Comparison of ENCODE assay signal across 1 cellular context in genomic region chr1:244327533-244327932, GRCh38.
A peak's percentile ranks its signal among the peaks of the same experiment; 100 is the strongest.
TF ChIP-seq lines count a peak whose summit lies in the region.

No MANE protein-coding gene starts in this region.

TF ChIP-seq in HepG2, 621 proteins besides CTCF, POLR2A, EP300 and RAD21 (continued from another document):
- no peak for TF ChIP-seq SOX6 (IDR thresholded peaks at IDR 0.05)
- peak; percentile 21; the same call in 1 of the 2 replicates for TF ChIP-seq SOX6 (CRISPR knock-in tag; IDR thresholded peaks at IDR 0.05)
- TF ChIP-seq ARID3A (IDR thresholded peaks at IDR 0.05; ENCODE audit: low read depth, low read length) = peak; percentile 66
- TF ChIP-seq ARID5B (CRISPR knock-in tag; IDR thresholded peaks at IDR 0.05) = peak; percentile 88
- no peak for TF ChIP-seq ZNF383 (CRISPR knock-in tag; IDR thresholded peaks at IDR 0.05; ENCODE audit: borderline replicate concordance)
- TF ChIP-seq KAT8 (CRISPR knock-in tag; IDR thresholded peaks at IDR 0.05) = peak; percentile 46; the same call in 1 of the 2 replicates
- TF ChIP-seq TOPORS (CRISPR knock-in tag; IDR thresholded peaks at IDR 0.05) = no peak
- TF ChIP-seq TBX3 (IDR thresholded peaks at IDR 0.05; ENCODE audit: borderline replicate concordance) = peak; percentile 73; the same call in 1 of the 2 replicates
- peak; percentile 62 for TF ChIP-seq RARA (CRISPR knock-in tag; IDR thresholded peaks at IDR 0.05)
- peak; percentile 25; the same call in 1 of the 2 replicates for TF ChIP-seq BCL6 (CRISPR knock-in tag; IDR thresholded peaks at IDR 0.05)
- peak; percentile 31; the same call in 1 of the 2 replicates for TF ChIP-seq SAP130 (CRISPR knock-in tag; IDR thresholded peaks at IDR 0.05; ENCODE audit: low read depth)
- TF ChIP-seq SOX13 (IDR thresholded peaks at IDR 0.05) = no peak
- peak in 1 of 2 experiments; percentile 61; a peak in 1 of 4 replicates for TF ChIP-seq SOX13 (CRISPR knock-in tag; conservative IDR thresholded peaks at IDR 0.05 in 1 of 2, IDR thresholded peaks at IDR 0.05 in 1 of 2)
- TF ChIP-seq DZIP1 (CRISPR knock-in tag; IDR thresholded peaks at IDR 0.05) = no peak
- no peak for TF ChIP-seq FOXP1 (IDR thresholded peaks at IDR 0.05)
- peak; percentile 60; the same call in 1 of the 2 replicates for TF ChIP-seq FOXP1 (CRISPR knock-in tag; IDR thresholded peaks at IDR 0.05)
- peak; percentile 71 for TF ChIP-seq GATAD2A (CRISPR knock-in tag; IDR thresholded peaks at IDR 0.05)
- no peak for TF ChIP-seq STAT6 (CRISPR knock-in tag; IDR thresholded peaks at IDR 0.05; ENCODE audit: borderline replicate concordance)
- TF ChIP-seq AHDC1 (CRISPR knock-in tag; IDR thresholded peaks at IDR 0.05; ENCODE audit: borderline replicate concordance) = peak; percentile 51; the same call in 1 of the 2 replicates
- TF ChIP-seq SRF (IDR thresholded peaks at IDR 0.05; ENCODE audit: low read depth, low read length) = no peak
- TF ChIP-seq FOXA1 (IDR thresholded peaks at IDR 0.05) = peak; percentile 81
- TF ChIP-seq FOXA1 (CRISPR knock-in tag; IDR thresholded peaks at IDR 0.05) = peak; percentile 85
- TF ChIP-seq TCF7 (IDR thresholded peaks at IDR 0.05; ENCODE audit: low read depth) = 0 out of 2 replicates have a peak, but pooled peaks have one; percentile 6
- peak; percentile 91 for TF ChIP-seq FOXA3 (CRISPR knock-in tag; IDR thresholded peaks at IDR 0.05)
- TF ChIP-seq THYN1 (CRISPR knock-in tag; IDR thresholded peaks at IDR 0.05; ENCODE audit: borderline replicate concordance, low read depth) = no peak
- no peak for TF ChIP-seq ZNF687 (CRISPR knock-in tag; IDR thresholded peaks at IDR 0.05)
- TF ChIP-seq FOXO4 (CRISPR knock-in tag; conservative IDR thresholded peaks at IDR 0.05) = no peak
